Comparison of ENCODE assay signal across 10 cellular contexts in genomic region chr4:36332023-36332781, GRCh38. TPM values are rescaled to one million over a fixed set of nuclear protein-coding genes. Genes with fewer than 3 reads are reported as not detected.
DNase-seq lines count a peak whose midpoint lies in the region; ATAC-seq, FAIRE-seq and TF ChIP-seq lines count a peak whose summit lies in the region.
"Had no signal": no experiment of that assay in that cellular context is flagged by ENCODE, and none has a peak within 500 bp of the region (broad histone marks: within the 10 kb centered on the region; RNA-seq: fewer than 3 reads in every experiment).

No MANE protein-coding gene starts in this region.

- no peak overlapping the region for H4K8ac ChIP-seq in H1 (ENCODE audit: extremely low read depth, insufficient read depth, low read length)

- no peak overlapping the region for H2AK5ac ChIP-seq in H1 (ENCODE audit: low read depth, low read length)

- no peak overlapping the region for H2BK5ac ChIP-seq in H1 (ENCODE audit: low read depth, low read length)

- TF ChIP-seq RAD21 in H1 (IDR thresholded peaks at IDR 0.05 in 1 of 2, conservative IDR thresholded peaks at IDR 0.05 in 1 of 2; ENCODE audit: low read depth in 2 of 2, low read length in 2 of 2), result no peak

- no peak overlapping the region for H2BK12ac ChIP-seq in H1 (ENCODE audit: low read depth, low read length)

- no peak overlapping the region for H3K56ac ChIP-seq in H1 (replicated peaks; ENCODE audit: insufficient read length, low read depth, low read length)

- no peak overlapping the region for H3K14ac ChIP-seq in H1 (ENCODE audit: insufficient read length)

- no peaks in the 10 kb centered on the region for H3K23me2 ChIP-seq in H1 (ENCODE audit: low read depth, low read length)

- no peak for TF ChIP-seq EP300 in H1 (IDR thresholded peaks at IDR 0.05; ENCODE audit: borderline replicate concordance in 1 of 2, low read depth in 2 of 2, low read length in 2 of 2)

- no peaks in the 10 kb centered on the region for H3K79me1 ChIP-seq in H1 (ENCODE audit: low read depth, low read length)

- H3K9me3 ChIP-seq in H1 (ENCODE audit: insufficient read depth in 2 of 2, low read depth in 1 of 2, low read length in 1 of 2), result no peaks in the 10 kb centered on the region
- H3K9me3 ChIP-seq in Karpas-422 (ENCODE audit: low read length), result no peaks in the 10 kb centered on the region

- FAIRE-seq in GM12892 (lab: Jason Lieb, UNC) (peak; percentile 90), H1 (lab: Jason Lieb, UNC) (no peak)

- WGBS in H1 (ENCODE audit: extremely low coverage in 1 of 2, insufficient coverage in 1 of 2, insufficient read length in 1 of 2, insufficient replicate concordance in 2 of 2, low coverage in 1 of 2, low lambda C conversion rate in 2 of 2, missing lambda C conversion rate in 1 of 2), 2 experiments, result 89% methylated on average over 7 of the region's 7 CpGs; no CpG with 5 or more reads in 1 of the 2 experiments

- H2BK20ac ChIP-seq in H1 (ENCODE audit: low read length), result no peak overlapping the region

- TF ChIP-seq POLR2A in GM12892 (IDR thresholded peaks at IDR 0.05; ENCODE audit: low read depth, low read length) (peak; percentile 94), H1 (IDR thresholded peaks at IDR 0.05; ENCODE audit: control extremely low read depth in 1 of 2, low read depth in 2 of 2, low read length in 2 of 2) (peak in 1 of 2 experiments; percentile 29; a peak in 1 of 3 replicates)

- ATAC-seq in GM19452 (IDR thresholded peaks at IDR 0.05; ENCODE audit: unreplicated experiment) (peak; percentile 78), HG03095 (IDR thresholded peaks at IDR 0.05; ENCODE audit: unreplicated experiment) (peak; percentile 89)

- DNase-seq in GM12892 (ENCODE audit: insufficient read length) (no peak), H1 (ENCODE audit: low read depth in 1 of 2, low spot score in 2 of 2) (peak in 1 of 2 experiments; percentile 17), Karpas-422 (no peak), HUDEP-2 (lab: John Stamatoyannopoulos, UW; ENCODE audit: unreplicated experiment in 76 of 76) (no peak), NCI-H187 (lab: John Stamatoyannopoulos, UW) (no peak), T-helper 9 cell (no peak)
- DNase-seq: MV-4-11 had no signal

- H4K5ac ChIP-seq in H1 (ENCODE audit: insufficient read length, low read depth, low read length), result no peak overlapping the region

- no peak overlapping the region for H3K4me3 ChIP-seq in H1 (ENCODE audit: extremely low read depth in 1 of 4, insufficient read depth in 2 of 4, low read depth in 3 of 4, low read length in 4 of 4)
- no peak overlapping the region for H3K4me3 ChIP-seq in Karpas-422 (ENCODE audit: low read length)

- H3K9ac ChIP-seq in H1 (replicated peaks in 1 of 4; ENCODE audit: extremely low read depth in 1 of 4, low read depth in 3 of 4, low read length in 3 of 4) (no peak overlapping the region), Karpas-422 (ENCODE audit: low read length) (no peak overlapping the region)

- H3K4me1 ChIP-seq in H1 (replicated peaks in 1 of 4; ENCODE audit: control insufficient read depth in 3 of 4, insufficient read depth in 4 of 4, low read length in 3 of 4), result peaks cover 0 to 3% (median 0%) of the 10 kb centered on the region in 4 experiments; a peak in 1 of 7 replicates
- no peaks in the 10 kb centered on the region for H3K4me1 ChIP-seq in Karpas-422 (ENCODE audit: low read length)

- no peak for TF ChIP-seq CTCF in H1 (IDR thresholded peaks at IDR 0.05; ENCODE audit: control extremely low read depth in 1 of 3, insufficient read depth in 1 of 3, low read depth in 1 of 3, low read length in 3 of 3)

- CTCF ChIA-PET in H1 (lab: Charles Lee; ENCODE audit: partially characterized antibody), result interaction anchor here (0.7 to 1.5 kb wide), 3 partner anchors 67 to 173 kb away, joined by 3 to 4 read pairs (median 3); no protein-coding TSS in a partner anchor

- no peak overlapping the region for H3K18ac ChIP-seq in H1 (ENCODE audit: extremely low read depth, low read length)

- no peaks in the 10 kb centered on the region for H3K9me2 ChIP-seq in Karpas-422 (replicated peaks; ENCODE audit: insufficient read depth, low read length)

- H3K4me2 ChIP-seq in H1 (ENCODE audit: insufficient read depth in 1 of 2, low read depth in 2 of 2, low read length in 2 of 2) (no peak overlapping the region), Karpas-422 (ENCODE audit: low read depth, low read length, poor library complexity, severe bottlenecking) (no peak overlapping the region)

- H2BK120ac ChIP-seq in H1 (replicated peaks; ENCODE audit: low read depth, low read length), result no peak overlapping the region

- H4K20me1 ChIP-seq in H1 (replicated peaks in 1 of 2; ENCODE audit: control insufficient read depth in 1 of 2, insufficient read depth in 2 of 2, low read length in 2 of 2), result no peaks in the 10 kb centered on the region
- no peaks in the 10 kb centered on the region for H4K20me1 ChIP-seq in Karpas-422 (ENCODE audit: insufficient read depth, low read depth, low read length)

- H3K79me2 ChIP-seq in H1 (ENCODE audit: control insufficient read depth in 1 of 2, insufficient read depth in 2 of 2, low read length in 2 of 2) (no peaks in the 10 kb centered on the region), Karpas-422 (ENCODE audit: low read length) (no peaks in the 10 kb centered on the region)

- H3K36me3 ChIP-seq in H1 (ENCODE audit: control insufficient read depth in 2 of 4, insufficient read depth in 4 of 4, low read length in 3 of 4), result no peaks in the 10 kb centered on the region
- H3K36me3 ChIP-seq in Karpas-422 (ENCODE audit: insufficient read depth, low read length), result no peaks in the 10 kb centered on the region

- H3K23ac ChIP-seq in H1 (ENCODE audit: insufficient read length), result no peak overlapping the region

- no peak overlapping the region for H4K91ac ChIP-seq in H1 (replicated peaks; ENCODE audit: insufficient read length, low read length)

- POLR2A ChIA-PET in H1 (lab: Charles Lee; ENCODE audit: partially characterized antibody), result no interaction called here

- no peak overlapping the region for H3K4ac ChIP-seq in H1 (replicated peaks; ENCODE audit: insufficient read length, low read depth, low read length)

- H2BK15ac ChIP-seq in H1 (ENCODE audit: low read length), result no peak overlapping the region

- H3K27ac ChIP-seq in H1 (ENCODE audit: low read depth, low read length), result no peak overlapping the region
- no peak overlapping the region for H3K27ac ChIP-seq in Karpas-422 (ENCODE audit: low read length)

- H3K27me3 ChIP-seq in H1 (replicated peaks in 1 of 4; ENCODE audit: control insufficient read depth in 3 of 4, extremely low read depth in 1 of 4, insufficient read depth in 3 of 4, low read length in 3 of 4), result no peaks in the 10 kb centered on the region
- no peaks in the 10 kb centered on the region for H3K27me3 ChIP-seq in Karpas-422 (ENCODE audit: low read length)

- H2AFZ ChIP-seq in H1 (ENCODE audit: low read length) (peak overlapping the region; percentile 50; the same call in 1 of the 2 replicates), Karpas-422 (ENCODE audit: low read length) (no peak overlapping the region)

TF ChIP-seq in H1, 55 proteins besides CTCF, POLR2A, EP300 and RAD21:
- TF ChIP-seq, protein P1, sequence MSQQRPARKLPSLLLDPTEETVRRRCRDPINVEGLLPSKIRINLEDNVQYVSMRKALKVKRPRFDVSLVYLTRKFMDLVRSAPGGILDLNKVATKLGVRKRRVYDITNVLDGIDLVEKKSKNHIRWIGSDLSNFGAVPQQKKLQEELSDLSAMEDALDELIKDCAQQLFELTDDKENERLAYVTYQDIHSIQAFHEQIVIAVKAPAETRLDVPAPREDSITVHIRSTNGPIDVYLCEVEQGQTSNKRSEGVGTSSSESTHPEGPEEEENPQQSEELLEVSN (IDR thresholded peaks at IDR 0.05), result no peak
- TF ChIP-seq CHD1 (IDR thresholded peaks at IDR 0.05; ENCODE audit: low read depth, low read length) (no peak), SRF (IDR thresholded peaks at IDR 0.05; ENCODE audit: low read depth, low read length) (no peak), TEAD4 (IDR thresholded peaks at IDR 0.05; ENCODE audit: low read depth, low read length) (no peak), CEBPB (IDR thresholded peaks at IDR 0.05; ENCODE audit: low read depth, low read length) (no peak), CTBP2 (IDR thresholded peaks at IDR 0.05; ENCODE audit: borderline replicate concordance, insufficient read depth, insufficient read length, low read length) (no peak), BRCA1 (IDR thresholded peaks at IDR 0.05; ENCODE audit: low read depth, low read length) (no peak), JUN (IDR thresholded peaks at IDR 0.05; ENCODE audit: low read depth, low read length) (no peak), BACH1 (IDR thresholded peaks at IDR 0.05; ENCODE audit: low read length) (no peak), CREB1 (IDR thresholded peaks at IDR 0.05) (no peak), SIN3A (conservative IDR thresholded peaks at IDR 0.05 in 1 of 2, IDR thresholded peaks at IDR 0.05 in 1 of 2; ENCODE audit: low read depth in 1 of 2, low read length in 2 of 2) (no peak), POLR2AphosphoS5 (IDR thresholded peaks at IDR 0.05; ENCODE audit: low read depth, low read length) (no peak), MAFK (IDR thresholded peaks at IDR 0.05; ENCODE audit: low read depth, low read length) (no peak), SIRT6 (IDR thresholded peaks at IDR 0.05; ENCODE audit: low read length) (no peak)
TF ChIP-seq in H1: peak in this region for 0.

RNA-seq across cellular contexts. Expression of gene DTHD1, which starts 50.8 kb away (rescaled TPM):
- polyA plus RNA-seq in GM12892 (2012; ENCODE audit: missing spikeins), result 0.98 TPM
- not detected in 2 replicates for total RNA-seq in H1 (2021; fragmentation: NEBNext Ultra II Directional; extraction: Animal tissue kit (Norgen Biotek cat#: 25700))
- polyA plus RNA-seq in H1 (2011; rRNA removed), result not detected in 2 replicates
- not detected for polyA plus RNA-seq in H1 (2011; cell fraction: cytosol; rRNA removed)
- polyA plus RNA-seq in H1 (2011; cell fraction: nucleus; rRNA removed), result not detected
- not detected in 4 replicates for polyA plus RNA-seq in H1 (2012, experiment 1 of 2)
- not detected for polyA plus RNA-seq in H1 (2012, experiment 2 of 2)
- not detected for polyA plus RNA-seq in H1 (2013, experiment 1 of 2)
- polyA plus RNA-seq in H1 (2013, experiment 2 of 2), result not detected
- not detected in 2 replicates for polyA minus RNA-seq in H1 (2011; rRNA and poly(A)+ RNA removed)
- polyA minus RNA-seq in H1 (2011; cell fraction: cytosol; rRNA and poly(A)+ RNA removed), result not detected
- polyA minus RNA-seq in H1 (2011; cell fraction: nucleus; rRNA and poly(A)+ RNA removed), result not detected
- total RNA-seq in Karpas-422 (2014; rRNA removed; shearing (Covaris generic); ENCODE audit: low replicate concordance), result not detected in 2 replicates
- total RNA-seq: kidney epithelial cell had no signal
